In genomic region chr1:9183441-9183840, GRCh38 we compare ENCODE assay signal across 9 cellular contexts. TPM values are rescaled to one million over a fixed set of nuclear protein-coding genes. Genes with fewer than 3 reads are reported as not detected.
DNase-seq lines count a peak whose midpoint lies in the region; ATAC-seq and TF ChIP-seq lines count a peak whose summit lies in the region.
"Had no signal": no experiment of that assay in that cellular context is flagged by ENCODE, and none has a peak within 500 bp of the region (broad histone marks: within the 10 kb centered on the region; RNA-seq: fewer than 3 reads in every experiment).

No MANE protein-coding gene starts in this region.

- H3K9me3 Mint-ChIP-seq in activated CD8-positive, alpha-beta T cell treated with anti-CD3 and anti-CD28 coated beads for 36 hours = no peaks in the 10 kb centered on the region

- H3K27me3 Mint-ChIP-seq in activated CD8-positive, alpha-beta T cell treated with anti-CD3 and anti-CD28 coated beads for 36 hours = peaks cover 29% of the 10 kb centered on the region

- in situ Hi-C loops in GM23248 (cut with MboI) = no loop called here

- no peak for TF ChIP-seq POLR2A in spleen (IDR thresholded peaks at IDR 0.05)

- H3K9me3 ChIP-seq in GM23248 (ENCODE audit: low read depth) (no peaks in the 10 kb centered on the region), hepatocyte (ENCODE audit: low read depth) (no peaks in the 10 kb centered on the region), spleen (no peaks in the 10 kb centered on the region)

- H3K4me3 ChIP-seq in GM23248 (peak overlapping the region; percentile 99), hepatocyte (peak overlapping the region; percentile 88), spleen (peak overlapping the region in 6 of 8 donors; percentile 51 to 79 (median 66))

- peaks cover 15% of the 10 kb centered on the region; the same call in 1 of the 2 replicates for H3K4me1 ChIP-seq in GM23248 (ENCODE audit: insufficient read depth)
- peaks cover 8% of the 10 kb centered on the region for H3K4me1 ChIP-seq in hepatocyte (ENCODE audit: insufficient read depth)
- H3K4me1 ChIP-seq in spleen = peaks cover 9 to 55% (median 37%) of the 10 kb centered on the region in 6 donors

- TF ChIP-seq CTCF in activated CD8-positive, alpha-beta T cell treated with anti-CD3 and anti-CD28 coated beads for 36 hours (IDR thresholded peaks at IDR 0.05) = no peak
- no peak for TF ChIP-seq CTCF in hepatocyte (IDR thresholded peaks at IDR 0.05; ENCODE audit: poor library complexity)
- TF ChIP-seq CTCF in spleen (IDR thresholded peaks at IDR 0.05 in 8 of 11, conservative IDR thresholded peaks at IDR 0.05 in 3 of 11) = no peak

- POLR2A ChIA-PET in activated CD8-positive, alpha-beta T cell treated with anti-CD3 and anti-CD28 coated beads for 36 hours (lab: Charles Lee) = no interaction called here

- DNase-seq in GM23248 (peak; percentile 30), hepatocyte (ENCODE audit: low spot score) (no peak), spleen (no peak), ureter (ENCODE audit: low spot score) (no peak), mucosa of gallbladder (ENCODE audit: low spot score) (no peak)
- no peak for DNase-seq in activated CD8-positive, alpha-beta T cell treated with anti-CD3 and anti-CD28 coated beads for 36 hours
- DNase-seq: activated CD4-positive, alpha-beta T cell treated with anti-CD3 and anti-CD28 coated beads, Interleukin-2, amount 50 U/mL, for 1 hour had no signal

- H3K9ac ChIP-seq in GM23248 = peak overlapping the region; percentile 93

- H3K4me3 Mint-ChIP-seq in activated CD8-positive, alpha-beta T cell treated with anti-CD3 and anti-CD28 coated beads for 36 hours = peak overlapping the region; percentile 29

- intact Hi-C loops in activated CD8-positive, alpha-beta T cell treated with anti-CD3 and anti-CD28 coated beads for 36 hours (cut with micrococcal nuclease) = no loop called here
- intact Hi-C loops in spleen (cut with DNase I; ENCODE audit: low total_unique reads) = no loop called here

- no peak overlapping the region for H3K27ac ChIP-seq in GM23248
- no peak overlapping the region for H3K27ac ChIP-seq in hepatocyte
- H3K27ac ChIP-seq in spleen = no peak overlapping the region

- peak overlapping the region; percentile 79 for H2AFZ ChIP-seq in GM23248
- peak overlapping the region; percentile 97 for H2AFZ ChIP-seq in hepatocyte

- no peak for ATAC-seq in activated CD8-positive, alpha-beta T cell treated with anti-CD3 and anti-CD28 coated beads for 36 hours
- no peak for ATAC-seq in GM21529 (IDR thresholded peaks at IDR 0.05; ENCODE audit: unreplicated experiment)
- ATAC-seq in GM18520 (IDR thresholded peaks at IDR 0.05; ENCODE audit: unreplicated experiment) = no peak

- H3K79me2 ChIP-seq in GM23248 (ENCODE audit: insufficient read depth) (peaks cover 52% of the 10 kb centered on the region), hepatocyte (peaks cover 36% of the 10 kb centered on the region)

- peaks cover 1% of the 10 kb centered on the region for H3K36me3 Mint-ChIP-seq in activated CD8-positive, alpha-beta T cell treated with anti-CD3 and anti-CD28 coated beads for 36 hours (ENCODE audit: low read depth)

- no peaks in the 10 kb centered on the region for H3F3A ChIP-seq in GM23248 (ENCODE audit: insufficient read depth)

- H3K27me3 ChIP-seq in GM23248 (replicated peaks; ENCODE audit: insufficient read depth) (no peaks in the 10 kb centered on the region), hepatocyte (peaks cover 10% of the 10 kb centered on the region), spleen (replicated peaks in 1 of 7) (peaks cover 4 to 39% (median 23%) of the 10 kb centered on the region in 7 donors)

- H4K20me1 ChIP-seq in GM23248 (ENCODE audit: insufficient read depth) = peaks cover 4% of the 10 kb centered on the region
- peaks cover 11% of the 10 kb centered on the region for H4K20me1 ChIP-seq in hepatocyte (ENCODE audit: insufficient read depth, poor library complexity, severe bottlenecking)

- H3K9me2 ChIP-seq in GM23248 (ENCODE audit: insufficient read depth) (no peaks in the 10 kb centered on the region), hepatocyte (replicated peaks; ENCODE audit: insufficient read depth) (no peaks in the 10 kb centered on the region)

- H3K36me3 ChIP-seq in GM23248 (ENCODE audit: low read depth) = no peaks in the 10 kb centered on the region
- no peaks in the 10 kb centered on the region for H3K36me3 ChIP-seq in hepatocyte (replicated peaks; ENCODE audit: insufficient read depth, low read depth)
- no peaks in the 10 kb centered on the region for H3K36me3 ChIP-seq in spleen

- peak overlapping the region; percentile 99 for H3K4me2 ChIP-seq in GM23248 (ENCODE audit: unreplicated experiment)
- H3K4me2 ChIP-seq in hepatocyte = peak overlapping the region; percentile 99

- 20 to 25% methylated on average over 22 to 24 of the region's 24 CpGs for WGBS in GM23248 (ENCODE audit: low coverage in 1 of 2, low lambda C conversion rate in 2 of 2, missing lambda C conversion rate in 2 of 2), 2 experiments
- 48% methylated on average over 23 of the region's 24 CpGs for WGBS in hepatocyte (ENCODE audit: low lambda C conversion rate, missing lambda C conversion rate)
- WGBS in spleen, 5 donors = 41 to 53% (median 43%) methylated on average over 16 to 24 of the region's 24 CpGs

- H3K27ac Mint-ChIP-seq in activated CD8-positive, alpha-beta T cell treated with anti-CD3 and anti-CD28 coated beads for 36 hours = no peak overlapping the region

- CTCF ChIA-PET in activated CD8-positive, alpha-beta T cell treated with anti-CD3 and anti-CD28 coated beads for 36 hours (lab: Charles Lee) = no interaction called here

- peaks cover 6% of the 10 kb centered on the region for H3K4me1 Mint-ChIP-seq in activated CD8-positive, alpha-beta T cell treated with anti-CD3 and anti-CD28 coated beads for 36 hours (ENCODE audit: low read depth)

RNA-seq across cellular contexts. Expression of gene H6PD, which starts 51.1 kb away (rescaled TPM):
- total RNA-seq in GM23248 (2014; rRNA removed; shearing (Covaris generic)) = 29.6 and 31.4 TPM in 2 replicates
- polyA plus RNA-seq in GM23248 (2016; fragmentation: Nextera tagmentation; extraction: Ambion mirVana) = 14.5 and 16.1 TPM in 2 replicates
- 1 to 10 TPM; 7.5 to 7.8 TPM for total RNA-seq in activated CD8-positive, alpha-beta T cell treated with anti-CD3 and anti-CD28 coated beads for 36 hours
- total RNA-seq in hepatocyte = 40.4 and 54.8 TPM in 2 replicates
- polyA plus RNA-seq in hepatocyte = 23.9 and 26.3 TPM in 2 replicates
- total RNA-seq in spleen = 10 to 100 TPM; 32.1 to 55.3 (median 37.8) TPM
- 10 to 100 TPM in 1 of 3 donors, 1 to 10 TPM in 2; 4.5 to 13.9 (median 5.5) TPM for polyA plus RNA-seq in spleen
- total RNA-seq in ureter = 70.7 TPM
- total RNA-seq in mucosa of gallbladder = 45.6 TPM

RNA-seq across cellular contexts. Expression of gene GPR157, which starts 54.5 kb away (rescaled TPM):
- 1.7 and 3.3 TPM in 2 replicates for total RNA-seq in GM23248 (2014; rRNA removed; shearing (Covaris generic))
- polyA plus RNA-seq in GM23248 (2016; fragmentation: Nextera tagmentation; extraction: Ambion mirVana) = 2.6 and 2.7 TPM in 2 replicates
- 1 to 10 TPM; 3.4 to 4.7 TPM for total RNA-seq in activated CD8-positive, alpha-beta T cell treated with anti-CD3 and anti-CD28 coated beads for 36 hours
- 15.3 and 18.6 TPM in 2 replicates for total RNA-seq in hepatocyte
- polyA plus RNA-seq in hepatocyte = 6.9 and 14.4 TPM in 2 replicates
- total RNA-seq in spleen = 10 to 100 TPM in 1 of 7 donors, 1 to 10 TPM in 6; 5.7 to 10.5 (median 6.8) TPM
- polyA plus RNA-seq in spleen = 1 to 10 TPM; 1.2 to 2.8 (median 1.5) TPM
- total RNA-seq in ureter = 12.2 TPM
- total RNA-seq in mucosa of gallbladder = 8.3 TPM
